1 cellular context compared by ENCODE assay signal in the genomic region with DNA sequence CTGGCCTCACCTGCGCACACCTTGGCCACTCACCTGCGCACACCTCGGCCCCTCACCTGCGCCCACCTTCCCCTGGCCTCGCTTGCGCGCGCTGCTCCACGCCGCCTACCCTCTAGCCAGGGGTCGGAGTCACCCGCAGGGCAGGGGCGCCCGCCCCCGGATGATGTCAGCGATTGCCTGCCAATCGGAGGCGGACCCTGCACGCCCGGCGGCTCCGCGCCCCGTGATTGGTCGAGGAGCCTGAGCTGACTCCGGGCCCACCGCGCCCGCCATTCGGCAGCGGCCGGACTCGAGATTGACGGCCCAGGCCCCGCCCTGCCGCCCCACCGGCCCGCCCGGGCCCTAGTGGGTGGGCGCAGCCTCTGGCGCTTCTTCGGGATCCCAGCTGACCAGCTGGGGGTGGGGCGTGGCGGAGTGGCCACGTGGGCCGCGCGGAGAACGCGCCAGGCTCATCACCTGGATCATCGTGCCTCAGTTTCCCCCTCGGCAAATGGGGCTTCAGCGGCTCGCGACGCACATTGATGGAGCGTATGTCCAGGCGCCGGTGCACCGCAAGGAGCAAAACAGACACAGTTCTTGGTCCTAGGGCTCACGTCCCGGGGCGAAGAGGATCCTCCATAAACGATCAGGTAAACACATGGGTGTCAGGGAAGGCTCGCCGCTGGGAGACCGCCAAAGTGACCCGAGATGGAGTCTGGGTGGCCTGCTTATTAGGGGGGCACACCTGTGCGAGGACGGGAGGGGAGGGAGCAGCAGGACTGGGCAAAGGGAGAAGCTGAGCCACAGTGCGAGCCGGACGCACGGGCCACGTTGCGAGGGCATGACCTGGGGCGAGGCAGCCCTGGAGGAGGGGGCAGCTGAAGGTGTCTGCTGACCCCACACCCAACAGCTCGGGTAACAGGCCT.
TF ChIP-seq lines count a peak whose summit lies in the region.

A gene with protein sequence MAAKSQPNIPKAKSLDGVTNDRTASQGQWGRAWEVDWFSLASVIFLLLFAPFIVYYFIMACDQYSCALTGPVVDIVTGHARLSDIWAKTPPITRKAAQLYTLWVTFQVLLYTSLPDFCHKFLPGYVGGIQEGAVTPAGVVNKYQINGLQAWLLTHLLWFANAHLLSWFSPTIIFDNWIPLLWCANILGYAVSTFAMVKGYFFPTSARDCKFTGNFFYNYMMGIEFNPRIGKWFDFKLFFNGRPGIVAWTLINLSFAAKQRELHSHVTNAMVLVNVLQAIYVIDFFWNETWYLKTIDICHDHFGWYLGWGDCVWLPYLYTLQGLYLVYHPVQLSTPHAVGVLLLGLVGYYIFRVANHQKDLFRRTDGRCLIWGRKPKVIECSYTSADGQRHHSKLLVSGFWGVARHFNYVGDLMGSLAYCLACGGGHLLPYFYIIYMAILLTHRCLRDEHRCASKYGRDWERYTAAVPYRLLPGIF (minus strand): TSS at position 137 of the 905 bp plus-strand sequence. CDS start 3,441 bp downstream, outside the sequence.

TF ChIP-seq in HepG2, 621 proteins besides CTCF, POLR2A, EP300 and RAD21 (continued from another document):
- TF ChIP-seq, protein P1, sequence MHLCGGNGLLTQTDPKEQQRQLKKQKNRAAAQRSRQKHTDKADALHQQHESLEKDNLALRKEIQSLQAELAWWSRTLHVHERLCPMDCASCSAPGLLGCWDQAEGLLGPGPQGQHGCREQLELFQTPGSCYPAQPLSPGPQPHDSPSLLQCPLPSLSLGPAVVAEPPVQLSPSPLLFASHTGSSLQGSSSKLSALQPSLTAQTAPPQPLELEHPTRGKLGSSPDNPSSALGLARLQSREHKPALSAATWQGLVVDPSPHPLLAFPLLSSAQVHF (CRISPR knock-in tag; IDR thresholded peaks at IDR 0.05) = peak; percentile 67; the same call in 1 of the 2 replicates
- TF ChIP-seq, protein P2, sequence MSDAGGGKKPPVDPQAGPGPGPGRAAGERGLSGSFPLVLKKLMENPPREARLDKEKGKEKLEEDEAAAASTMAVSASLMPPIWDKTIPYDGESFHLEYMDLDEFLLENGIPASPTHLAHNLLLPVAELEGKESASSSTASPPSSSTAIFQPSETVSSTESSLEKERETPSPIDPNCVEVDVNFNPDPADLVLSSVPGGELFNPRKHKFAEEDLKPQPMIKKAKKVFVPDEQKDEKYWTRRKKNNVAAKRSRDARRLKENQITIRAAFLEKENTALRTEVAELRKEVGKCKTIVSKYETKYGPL (CRISPR knock-in tag; IDR thresholded peaks at IDR 0.05) = no peak
- no peak for TF ChIP-seq SETDB1 (CRISPR knock-in tag; IDR thresholded peaks at IDR 0.05; ENCODE audit: borderline replicate concordance)
TF ChIP-seq in HepG2: peak in this region for 266.
